In the genomic region with DNA sequence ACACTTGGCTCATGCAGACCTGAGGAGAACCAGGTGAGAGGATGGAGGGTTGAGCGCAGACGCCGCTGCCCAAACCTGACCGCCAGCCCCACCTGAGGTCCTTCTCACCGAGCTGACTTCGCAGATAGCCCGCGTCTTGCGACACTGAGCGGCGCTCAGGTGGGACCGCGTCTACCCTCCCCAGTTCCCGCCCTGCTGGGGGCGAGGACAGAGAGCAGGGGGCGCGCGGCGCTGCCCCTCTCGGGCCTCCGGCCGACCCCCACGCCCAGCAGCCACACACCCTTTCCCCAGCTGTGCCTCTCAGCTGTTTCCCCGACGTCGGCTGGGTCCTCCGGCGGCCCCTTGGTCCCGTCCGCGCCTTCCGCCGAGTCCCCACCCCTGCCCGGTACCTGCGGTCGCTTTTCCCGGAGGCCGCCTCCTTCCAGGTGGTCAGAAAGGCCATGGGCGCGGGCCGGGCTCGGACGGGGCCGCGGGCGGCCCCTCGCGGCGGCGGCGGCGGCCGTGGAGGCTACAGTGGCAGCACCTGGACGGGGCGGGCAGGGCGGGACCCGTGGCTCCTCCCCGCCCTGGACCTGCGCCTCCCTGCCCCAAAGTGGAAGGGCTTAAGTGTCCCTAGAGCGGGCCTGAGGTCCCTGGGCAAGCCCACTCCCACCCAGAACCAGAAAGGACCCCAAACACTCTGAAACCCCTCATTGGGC, we compare ENCODE assay signal across 10 cellular contexts. TPM values are rescaled to one million over a fixed set of nuclear protein-coding genes. Genes with fewer than 3 reads are reported as not detected.
DNase-seq lines count a peak whose midpoint lies in the region; ATAC-seq and TF ChIP-seq lines count a peak whose summit lies in the region.
"Had no signal": no experiment of that assay in that cellular context is flagged by ENCODE, and none has a peak within 500 bp of the region (broad histone marks: within the 10 kb centered on the region; RNA-seq: fewer than 3 reads in every experiment).

No MANE protein-coding gene starts in this region.

- ATAC-seq in sciatic nerve: no peak
- no peak for ATAC-seq in HG03025 (IDR thresholded peaks at IDR 0.05; ENCODE audit: low FRiP score, unreplicated experiment)

- intact Hi-C loops in left ventricle myocardium inferior (cut with micrococcal nuclease) (no loop called here), sciatic nerve (cut with DNase I) (no loop called here)

- H3K4me1 ChIP-seq in left ventricle myocardium inferior: peaks cover 16% of the 10 kb centered on the region
- H3K4me1 ChIP-seq: SJCRH30 had no signal

- H3K27ac ChIP-seq in left ventricle myocardium inferior (replicated peaks): no peak overlapping the region
- H3K27ac ChIP-seq: SJCRH30 had no signal

- DNase-seq in H7: peak; percentile 93
- peak; percentile 25 for DNase-seq in SW480 (ENCODE audit: low spot score)
- DNase-seq in left ventricle myocardium inferior: no peak
- DNase-seq in sciatic nerve (ENCODE audit: low spot score): peak; percentile 43
- DNase-seq in NCI-H446 treated with DMSO at 0.1 percent for 48 hours (lab: John Stamatoyannopoulos, UW): no peak
- no peak for DNase-seq in activated naive CD4-positive, alpha-beta T cell treated with Interleukin-2 at 50 U/mL for 16 hours
- DNase-seq in occipital lobe (lab: John Stamatoyannopoulos, UW): no peak
- DNase-seq: activated naive CD8-positive, alpha-beta T cell treated with anti-CD3 and anti-CD28 coated beads, Interleukin-2, amount 10 ng/mL, durations not matched to agents 7 days and 5 days; SJCRH30 had no signal

- TF ChIP-seq CTCF in left ventricle myocardium inferior (IDR thresholded peaks at IDR 0.05; ENCODE audit: borderline replicate concordance): peak; percentile 35

- H3K4me3 ChIP-seq in H7 (ENCODE audit: insufficient read depth, low read depth, low read length) (peak overlapping the region; percentile 63), left ventricle myocardium inferior (peak overlapping the region; percentile 53)
- H3K4me3 ChIP-seq: SJCRH30 had no signal

- H3K9me3 ChIP-seq in left ventricle myocardium inferior (replicated peaks): no peaks in the 10 kb centered on the region
- H3K9me3 ChIP-seq: SJCRH30 had no signal

- peaks cover 26% of the 10 kb centered on the region for H3K27me3 ChIP-seq in H7 (ENCODE audit: control insufficient read depth, insufficient read depth, low read length)
- H3K27me3 ChIP-seq in left ventricle myocardium inferior (ENCODE audit: low read depth): peaks cover 48% of the 10 kb centered on the region
- H3K27me3 ChIP-seq: SJCRH30 had no signal

- no peaks in the 10 kb centered on the region for H3K36me3 ChIP-seq in H7 (replicated peaks; ENCODE audit: control insufficient read depth, insufficient read depth, low read length)
- no peaks in the 10 kb centered on the region for H3K36me3 ChIP-seq in left ventricle myocardium inferior
- H3K36me3 ChIP-seq: SJCRH30 had no signal

RNA-seq across cellular contexts. Expression of a gene that starts 14.4 kb away (rescaled TPM):
- 11.6 and 12.3 TPM in 2 replicates for total RNA-seq in H7 (2014; rRNA removed; shearing (Covaris generic))
- 25.7 TPM for total RNA-seq in left ventricle myocardium inferior
- total RNA-seq in sciatic nerve: 1.2 TPM
- total RNA-seq in occipital lobe: 0.78 TPM
- total RNA-seq: activated naive CD8-positive, alpha-beta T cell treated with anti-CD3 and anti-CD28 coated beads, Interleukin-2, amount 10 ng/mL, durations not matched to agents 7 days and 5 days had no signal

Comparison
In these comparisons a context has a peak if more than half of its experiments do, and no peak if none do; other contexts are left out.
1. DNase-seq: peak in H7 (single experiment), SW480 (single experiment) and sciatic nerve (single experiment); none in left ventricle myocardium inferior (single experiment), NCI-H446 treated with DMSO at 0.1 percent for 48 hours (single experiment), activated naive CD4-positive, alpha-beta T cell treated with Interleukin-2 at 50 U/mL for 16 hours (single experiment) and occipital lobe (single experiment).